ENCODE assay signal across 34 cellular contexts in genomic region chr5:71912021-71912420, GRCh38.
"Had no signal": no experiment of that assay in that cellular context is flagged by ENCODE, and none has a peak within 500 bp of the region (broad histone marks: within the 10 kb centered on the region; RNA-seq: fewer than 3 reads in every experiment).

No MANE protein-coding gene starts in this region.

- H3K27me3 ChIP-seq: adrenal gland, ascending aorta, body of pancreas, brain microvascular endothelial cell, breast epithelium, cardiac muscle cell had no signal

- H3K4me1 ChIP-seq: breast epithelium had no signal

- ATAC-seq: activated naive CD4-positive, alpha-beta T cell treated with anti-CD3 and anti-CD28 coated beads, Interleukin-2, amount 50 U/mL, for 72 hours; activated naive CD8-positive, alpha-beta T cell treated with anti-CD3 and anti-CD28 coated beads, Interleukin-2, amount 50 U/mL, for 24 hours; activated T-cell treated with anti-CD3 and anti-CD28 coated beads, Interleukin-2, amount 50 U/mL, for 4 hours; activated T-cell treated with anti-CD3 and anti-CD28 coated beads, Interleukin-2, amount 50 U/mL, for 72 hours; activated T-helper 17 cell treated with anti-CD3 and anti-CD28 coated beads, Interleukin-2, amount 50 U/mL, for 72 hours; body of pancreas had no signal

- DNase-seq: activated effector memory CD4-positive, alpha-beta T cell treated with anti-CD3 and anti-CD28 coated beads, Interleukin-2, amount 50 U/mL, for 16 hours; activated effector memory CD4-positive, alpha-beta T cell treated with Interleukin-2 at 50 U/mL for 16 hours; activated gamma-delta T cell; activated gamma-delta T cell treated with Interleukin-2 at 50 U/mL for 16 hours; activated naive CD4-positive, alpha-beta T cell; activated naive CD4-positive, alpha-beta T cell treated with anti-CD3 and anti-CD28 coated beads for 36 hours; activated naive CD4-positive, alpha-beta T cell treated with anti-CD3 and anti-CD28 coated beads, Interleukin-2, amount 10 ng/mL, durations not matched to agents 7 days and 5 days; activated naive CD4-positive, alpha-beta T cell treated with anti-CD3 and anti-CD28 coated beads, Interleukin-2, amount 50 U/mL, for 16 hours; activated naive CD4-positive, alpha-beta T cell treated with Interleukin-2 at 50 U/mL for 16 hours; activated naive CD8-positive, alpha-beta T cell treated with anti-CD3 and anti-CD28 coated beads for 36 hours; activated naive CD8-positive, alpha-beta T cell treated with anti-CD3 and anti-CD28 coated beads, Interleukin-2, amount 10 ng/mL, durations not matched to agents 7 days and 5 days; activated naive CD8-positive, alpha-beta T cell treated with anti-CD3 and anti-CD28 coated beads, Interleukin-2, amount 50 U/mL, for 24 hours; activated T-cell treated with anti-CD3 and anti-CD28 coated beads, Interleukin-2, amount 50 U/mL, for 1 hour; activated T-cell treated with anti-CD3 and anti-CD28 coated beads, Interleukin-2, amount 50 U/mL, for 24 hours; activated T-cell treated with anti-CD3 and anti-CD28 coated beads, Interleukin-2, amount 50 U/mL, for 4 hours; activated T-cell treated with anti-CD3 and anti-CD28 coated beads, Interleukin-2, amount 50 U/mL, for 48 hours; activated T-cell treated with anti-CD3 and anti-CD28 coated beads, Interleukin-2, amount 50 U/mL, for 72 hours; adrenal gland; amniotic stem cell; amygdala; anterior cingulate cortex; aorta; body of pancreas; brain microvascular endothelial cell; caudate nucleus; central memory CD4-positive, alpha-beta T cell; cerebellar nuclear complex had no signal

- H3K27ac ChIP-seq: adrenal gland, ascending aorta, body of pancreas, brain microvascular endothelial cell, breast epithelium, cardiac muscle cell had no signal

- H3K9me3 ChIP-seq: adrenal gland, body of pancreas, breast epithelium had no signal

- H3K4me3 ChIP-seq: adrenal gland, ascending aorta, body of pancreas, breast epithelium, cardiac muscle cell had no signal

- H3K36me3 ChIP-seq: adrenal gland, ascending aorta, brain microvascular endothelial cell, breast epithelium, cardiac muscle cell had no signal

- FAIRE-seq: astrocyte, bronchial epithelial cell had no signal
